Comparison of ENCODE assay signal across 8 cellular contexts in genomic region chr2:98935777-98936132, GRCh38. TPM values are rescaled to one million over a fixed set of nuclear protein-coding genes. Genes with fewer than 3 reads are reported as not detected.
A peak's percentile ranks its signal among the peaks of the same experiment; 100 is the strongest.
DNase-seq lines count a peak whose midpoint lies in the region; ATAC-seq, FAIRE-seq and TF ChIP-seq lines count a peak whose summit lies in the region.

No MANE protein-coding gene starts in this region.

- FAIRE-seq in frontal cortex (lab: Jason Lieb, UNC), result no peak

- H3K27ac ChIP-seq in HCT116 (ENCODE audit: low read depth, low read length), result peak overlapping the region; percentile 38; the same call in 1 of the 2 replicates
- H3K27ac ChIP-seq in ascending aorta, result no peak overlapping the region
- H3K27ac ChIP-seq in skeletal muscle tissue (ENCODE audit: low read depth, low read length), result no peak overlapping the region

- BruUV-seq in HCT116 (replicated peaks; lab: Mats Ljungman, UMichigan), result no TSS peak

- intact Hi-C loops in HCT116 (cut with micrococcal nuclease), result no loop called here
- intact Hi-C loops in ascending aorta (cut with DNase I), result no loop called here

- POLR2A ChIA-PET in HCT116 (lab: Charles Lee), result no interaction called here

- H3K9me2 ChIP-seq in HCT116 (ENCODE audit: insufficient read depth), result no peaks in the 10 kb centered on the region

- no peaks in the 10 kb centered on the region for H3K79me2 ChIP-seq in HCT116 (ENCODE audit: insufficient read depth, low read length)

- H2AFZ ChIP-seq in HCT116 (ENCODE audit: low read depth, low read length, poor library complexity, severe bottlenecking), result no peak overlapping the region

- CTCF ChIA-PET in HCT116 (lab: Charles Lee), result interaction anchor here (1.3 kb wide), 1 partner anchor 286 kb away, joined by 4 read pairs; no protein-coding TSS in a partner anchor

- no peak for TF ChIP-seq RAD21 in HCT116 (IDR thresholded peaks at IDR 0.05; ENCODE audit: low read depth)

- TF ChIP-seq CTCF in HCT116 (IDR thresholded peaks at IDR 0.05 in 2 of 3, conservative IDR thresholded peaks at IDR 0.05 in 1 of 3; ENCODE audit: borderline replicate concordance in 1 of 3, insufficient read depth in 1 of 3, low read depth in 2 of 3, low read length in 2 of 3) (no peak), ascending aorta (IDR thresholded peaks at IDR 0.05) (no peak), GM20000 (IDR thresholded peaks at IDR 0.05; ENCODE audit: extremely low read depth, missing control alignments) (no peak)

- no peaks in the 10 kb centered on the region for H3K27me3 ChIP-seq in HCT116 (ENCODE audit: insufficient read depth, low read length)
- no peaks in the 10 kb centered on the region for H3K27me3 ChIP-seq in ascending aorta
- H3K27me3 ChIP-seq in skeletal muscle tissue (ENCODE audit: control insufficient read depth in 3 of 3, insufficient read depth in 3 of 3, low read length in 3 of 3), result peaks cover 9 to 28% (median 17%) of the 10 kb centered on the region in 3 donors

- RAD21 ChIA-PET in HCT116 (lab: Charles Lee; ENCODE audit: low non-redundant PET in 1 of 2, low total read pairs in 2 of 2, uncharacterized antibody in 2 of 2, unreplicated experiment in 2 of 2), result interaction anchor here in 1 of 2 experiments (0.5 kb wide), 1 partner anchor 193 kb away, joined by 6 read pairs; no protein-coding TSS in a partner anchor

- H3K4me1 ChIP-seq in HCT116 (ENCODE audit: control insufficient read depth in 1 of 2, insufficient read depth in 2 of 2, low read length in 2 of 2) (peaks cover 6 to 13% of the 10 kb centered on the region in 2 experiments; a peak in 2 of 4 replicates), ascending aorta (peaks cover 6% of the 10 kb centered on the region in 2 donors), skeletal muscle tissue (ENCODE audit: control insufficient read depth in 3 of 3, insufficient read depth in 3 of 3, low read length in 3 of 3) (peaks cover 0 to 17% (median 3%) of the 10 kb centered on the region in 3 donors)

- no peaks in the 10 kb centered on the region for H4K20me1 ChIP-seq in HCT116 (ENCODE audit: insufficient read depth)

- DNase-seq in HCT116 (ENCODE audit: low read depth, low spot score) (no peak), ascending aorta (ENCODE audit: low spot score in 2 of 2) (no peak), RPMI8226 (no peak), frontal cortex (ENCODE audit: low spot score in 2 of 2) (no peak), NCI-H524 (lab: John Stamatoyannopoulos, UW) (no peak), GM20000 (ENCODE audit: low spot score) (no peak)

- H3K9me3 ChIP-seq in HCT116 (ENCODE audit: control insufficient read depth in 1 of 2, insufficient read depth in 1 of 2, low read depth in 1 of 2, low read length in 2 of 2) (no peaks in the 10 kb centered on the region), ascending aorta (no peaks in the 10 kb centered on the region), iPS-18c (ENCODE audit: control insufficient read depth, insufficient read depth, low read length) (no peaks in the 10 kb centered on the region), skeletal muscle tissue (ENCODE audit: control insufficient read depth in 3 of 3, low read length in 3 of 3) (no peaks in the 10 kb centered on the region)

- peak overlapping the region; percentile 89 for H3K4me2 ChIP-seq in HCT116 (ENCODE audit: low read length)

- peak overlapping the region; percentile 25; the same call in 1 of the 2 replicates for H3K9ac ChIP-seq in HCT116 (ENCODE audit: low read length)
- H3K9ac ChIP-seq in skeletal muscle tissue (ENCODE audit: low read depth in 1 of 3, low read length in 3 of 3), result peak overlapping the region; percentile 34 to 61 (median 40)

- no peak for ATAC-seq in HCT116

- peak overlapping the region; percentile 42 to 59 for H3K4me3 ChIP-seq in HCT116 (replicated peaks in 1 of 2; ENCODE audit: low read depth in 1 of 2, low read length in 2 of 2)
- peak overlapping the region; percentile 75 for H3K4me3 ChIP-seq in ascending aorta
- peak overlapping the region; percentile 46; the same call in 1 of the 2 replicates for H3K4me3 ChIP-seq in iPS-18c (ENCODE audit: insufficient read depth, low read depth, low read length)
- H3K4me3 ChIP-seq in skeletal muscle tissue (ENCODE audit: low read length in 3 of 3), result peak overlapping the region in 2 of 3 donors; percentile 41 to 62

- no peak for TF ChIP-seq POLR2A in HCT116 (IDR thresholded peaks at IDR 0.05; ENCODE audit: borderline replicate concordance, extremely low read depth, insufficient read depth, insufficient read length)

- H3K36me3 ChIP-seq in HCT116 (ENCODE audit: control insufficient read depth in 1 of 2, insufficient read depth in 2 of 2, low read length in 2 of 2), result no peaks in the 10 kb centered on the region
- no peaks in the 10 kb centered on the region for H3K36me3 ChIP-seq in ascending aorta
- no peaks in the 10 kb centered on the region for H3K36me3 ChIP-seq in skeletal muscle tissue (ENCODE audit: control insufficient read depth in 3 of 3, insufficient read depth in 3 of 3, low read length in 3 of 3)

TF ChIP-seq in HCT116, 20 proteins besides CTCF, POLR2A, EP300 and RAD21:
- TF ChIP-seq EGR1 (IDR thresholded peaks at IDR 0.05; ENCODE audit: low read depth) (no peak), FOSL1 (IDR thresholded peaks at IDR 0.05; ENCODE audit: low read depth) (no peak), CEBPB (IDR thresholded peaks at IDR 0.05; ENCODE audit: low read depth) (no peak), SP1 (IDR thresholded peaks at IDR 0.05; ENCODE audit: low read depth) (no peak)

RNA-seq across cellular contexts. Expression of gene CRACDL, which starts 0.3 kb away (rescaled TPM):
- 1.1 TPM for total RNA-seq in HCT116 (2021; ENCODE audit: unreplicated experiment)
- polyA plus RNA-seq in HCT116 (2012), result 0.56 and 0.72 TPM in 2 replicates
- total RNA-seq in ascending aorta, result 51.9 TPM
- total RNA-seq in skeletal muscle tissue, result 0.52 TPM
- 2.0 TPM for total RNA-seq in frontal cortex

Comparison
In these comparisons a context has a peak if more than half of its experiments do, and no peak if none do; other contexts are left out.
1. RNA of gene CRACDL, which starts 0.3 kb away (total RNA-seq): 51.9 TPM in ascending aorta (single experiment); 2.0 TPM in frontal cortex (single experiment), 1.1 TPM in HCT116 (single experiment) and 0.52 TPM in skeletal muscle tissue (single experiment); every median in the first group is over 10 times any median in the second.
2. Peak in every context shown above with its lines, with median percentiles within 50 percentile points of each other: H3K4me3 ChIP-seq.